ENCODE assay signal across 1 cellular context in genomic region chr20:37379967-37380828, GRCh38.
TF ChIP-seq lines count a peak whose summit lies in the region.

No MANE protein-coding gene starts in this region.

TF ChIP-seq in HepG2, 621 proteins besides CTCF, POLR2A, EP300 and RAD21 (continued from another document and continues in another):
- TF ChIP-seq HNF1A (IDR thresholded peaks at IDR 0.05; ENCODE audit: low read depth) (no peak), HNF1A (CRISPR knock-in tag; IDR thresholded peaks at IDR 0.05; ENCODE audit: borderline replicate concordance) (no peak), CBX2 (IDR thresholded peaks at IDR 0.05; ENCODE audit: low read depth, low read length) (no peak), CBX2 (CRISPR knock-in tag; IDR thresholded peaks at IDR 0.05; ENCODE audit: low read depth) (no peak), CHCHD3 (CRISPR knock-in tag; IDR thresholded peaks at IDR 0.05) (no peak), ZNF382 (CRISPR knock-in tag; IDR thresholded peaks at IDR 0.05; ENCODE audit: borderline replicate concordance) (no peak), RXRB (CRISPR knock-in tag; IDR thresholded peaks at IDR 0.05; ENCODE audit: borderline replicate concordance) (peak; percentile 67; the same call in 1 of the 2 replicates), ZNF263 (CRISPR knock-in tag; IDR thresholded peaks at IDR 0.05) (0 out of 2 replicates have a peak, but pooled peaks have one; percentile 16), JUNB (CRISPR knock-in tag; IDR thresholded peaks at IDR 0.05; ENCODE audit: borderline replicate concordance) (peak; percentile 89), RBFOX2 (IDR thresholded peaks at IDR 0.05; ENCODE audit: low read depth, low read length) (no peak), HMGXB4 (CRISPR knock-in tag; IDR thresholded peaks at IDR 0.05; ENCODE audit: borderline replicate concordance in 1 of 2, low read depth in 1 of 2) (no peak), BORCS8-MEF2B (CRISPR knock-in tag; IDR thresholded peaks at IDR 0.05) (no peak; the same call in 1 of the 2 replicates), ZNF672 (CRISPR knock-in tag; IDR thresholded peaks at IDR 0.05) (no peak), RFX5 (IDR thresholded peaks at IDR 0.05; ENCODE audit: low read depth, low read length) (no peak), ZNF720 (CRISPR knock-in tag; IDR thresholded peaks at IDR 0.05) (no peak), POLR2AphosphoS2 (IDR thresholded peaks at IDR 0.05; ENCODE audit: low read depth, low read length) (no peak), ZNF335 (CRISPR knock-in tag; IDR thresholded peaks at IDR 0.05) (no peak; the same call in 1 of the 2 replicates), ETV6 (CRISPR knock-in tag; conservative IDR thresholded peaks at IDR 0.05) (no peak), RNF219 (CRISPR knock-in tag; IDR thresholded peaks at IDR 0.05) (no peak), ZNF687 (CRISPR knock-in tag; IDR thresholded peaks at IDR 0.05) (peak; percentile 71), THAP11 (CRISPR knock-in tag; IDR thresholded peaks at IDR 0.05) (peak; percentile 60), NBN (conservative IDR thresholded peaks at IDR 0.05) (no peak), ZNF577 (CRISPR knock-in tag; IDR thresholded peaks at IDR 0.05; ENCODE audit: borderline replicate concordance, low read depth) (no peak), JUND (CRISPR knock-in tag; IDR thresholded peaks at IDR 0.05) (peak; percentile 97), ZC3H4 (CRISPR knock-in tag; IDR thresholded peaks at IDR 0.05; ENCODE audit: borderline replicate concordance) (no peak), BCL3 (CRISPR knock-in tag; IDR thresholded peaks at IDR 0.05) (no peak), HDAC2 (CRISPR knock-in tag; IDR thresholded peaks at IDR 0.05) (peak; percentile 91), PRMT3 (CRISPR knock-in tag; IDR thresholded peaks at IDR 0.05; ENCODE audit: borderline replicate concordance, low read depth) (no peak), ERF (CRISPR knock-in tag; IDR thresholded peaks at IDR 0.05) (peak; percentile 34; the same call in 1 of the 2 replicates), ZBTB4 (CRISPR knock-in tag; IDR thresholded peaks at IDR 0.05; ENCODE audit: borderline replicate concordance) (peak; percentile 85; the same call in 1 of the 2 replicates), ZNF704 (CRISPR knock-in tag; IDR thresholded peaks at IDR 0.05; ENCODE audit: borderline replicate concordance) (no peak), SYNCRIP (IDR thresholded peaks at IDR 0.05; ENCODE audit: insufficient read depth, low read depth, low read length) (no peak), E2F2 (CRISPR knock-in tag; IDR thresholded peaks at IDR 0.05; ENCODE audit: borderline replicate concordance) (no peak), POGZ (CRISPR knock-in tag; IDR thresholded peaks at IDR 0.05) (peak; percentile 60; the same call in 1 of the 2 replicates), ZNF383 (CRISPR knock-in tag; IDR thresholded peaks at IDR 0.05; ENCODE audit: borderline replicate concordance) (no peak), TFDP2 (CRISPR knock-in tag; IDR thresholded peaks at IDR 0.05) (0 out of 2 replicates have a peak, but pooled peaks have one; percentile 35), ZBTB43 (CRISPR knock-in tag; conservative IDR thresholded peaks at IDR 0.05) (no peak)
